Comparison of ENCODE assay signal across 9 cellular contexts in the genomic region with DNA sequence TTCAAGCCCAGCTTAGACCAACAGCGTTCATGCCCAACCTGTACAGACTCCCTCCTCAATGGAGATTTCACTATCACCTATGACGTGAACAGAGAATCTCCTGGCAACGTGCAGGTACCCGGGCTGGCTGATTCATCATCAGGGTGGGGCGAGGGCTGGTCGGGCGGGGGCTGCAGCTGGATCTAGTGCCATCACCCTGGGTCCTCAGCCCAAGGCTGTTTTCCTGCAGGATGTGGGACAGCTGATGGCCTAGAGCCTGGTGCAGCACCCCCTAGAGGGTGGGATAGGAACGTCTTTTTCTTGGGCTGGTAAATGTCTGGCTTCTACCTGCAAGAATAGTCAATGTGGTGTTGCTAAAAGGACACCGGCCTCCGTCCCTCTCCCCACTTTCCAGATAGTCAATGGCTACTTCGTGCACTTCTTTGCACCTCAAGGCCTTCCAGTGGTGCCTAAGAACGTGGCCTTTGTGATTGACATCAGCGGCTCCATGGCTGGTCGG. TPM values are rescaled to one million over a fixed set of nuclear protein-coding genes. Genes with fewer than 3 reads are reported as not detected.
DNase-seq lines count a peak whose midpoint lies in the region; ATAC-seq and TF ChIP-seq lines count a peak whose summit lies in the region.
"Had no signal": no experiment of that assay in that cellular context is flagged by ENCODE, and none has a peak within 500 bp of the region (broad histone marks: within the 10 kb centered on the region; RNA-seq: fewer than 3 reads in every experiment).

No MANE protein-coding gene starts in this region.

- H3K27ac Mint-ChIP-seq in Calu3 (ENCODE audit: unreplicated experiment): no peak overlapping the region
- H3K27ac Mint-ChIP-seq in activated naive CD8-positive, alpha-beta T cell treated with anti-CD3 and anti-CD28 coated beads, Interleukin-2, amount 50 U/mL, for 24 hours: no peak overlapping the region
- H3K27ac Mint-ChIP-seq: stimulated activated naive B cell treated with anti-CD40 and anti-IgM and Interleukin-4, amounts not matched to agents 10 μg/mL and 1 μg/mL and 100 μg/mL, for 72 hours had no signal

- TF ChIP-seq CTCF in Calu3 (IDR thresholded peaks at IDR 0.05; ENCODE audit: unreplicated experiment): peak; percentile 73
- TF ChIP-seq CTCF in lower lobe of right lung (IDR thresholded peaks at IDR 0.05): peak; percentile 32
- no peak for TF ChIP-seq CTCF in vagina (IDR thresholded peaks at IDR 0.05)

- H3K27ac ChIP-seq in lower lobe of right lung (no peak overlapping the region), vagina (no peak overlapping the region)

- CTCF ChIA-PET in Calu3 (lab: Charles Lee): interaction anchor here (0.6 kb wide), 1 partner anchor 285 kb away, joined by 4 read pairs; no protein-coding TSS in a partner anchor

- in situ Hi-C loops in HAP-1 (cut with MboI; ENCODE audit: low sequenced_read_pairs): no loop called here

- H3K4me3 ChIP-seq in HAP-1 (no peak overlapping the region), lower lobe of right lung (no peak overlapping the region), vagina (no peak overlapping the region)

- H3K36me3 ChIP-seq in HAP-1 (replicated peaks): no peaks in the 10 kb centered on the region
- H3K36me3 ChIP-seq in lower lobe of right lung: no peaks in the 10 kb centered on the region
- no peaks in the 10 kb centered on the region for H3K36me3 ChIP-seq in vagina

- no peak overlapping the region for H3K4me3 Mint-ChIP-seq in Calu3 (ENCODE audit: low read depth, unreplicated experiment)
- H3K4me3 Mint-ChIP-seq in activated naive CD8-positive, alpha-beta T cell treated with anti-CD3 and anti-CD28 coated beads, Interleukin-2, amount 50 U/mL, for 24 hours: no peak overlapping the region
- H3K4me3 Mint-ChIP-seq: stimulated activated naive B cell treated with anti-CD40 and anti-IgM and Interleukin-4, amounts not matched to agents 10 μg/mL and 1 μg/mL and 100 μg/mL, for 72 hours had no signal

- H3K4me1 ChIP-seq in HAP-1: no peaks in the 10 kb centered on the region
- no peaks in the 10 kb centered on the region for H3K4me1 ChIP-seq in lower lobe of right lung
- no peaks in the 10 kb centered on the region for H3K4me1 ChIP-seq in vagina

- H3K36me3 Mint-ChIP-seq in Calu3 (ENCODE audit: insufficient read depth, unreplicated experiment): no peaks in the 10 kb centered on the region
- no peaks in the 10 kb centered on the region for H3K36me3 Mint-ChIP-seq in activated naive CD8-positive, alpha-beta T cell treated with anti-CD3 and anti-CD28 coated beads, Interleukin-2, amount 50 U/mL, for 24 hours (ENCODE audit: low read depth)
- H3K36me3 Mint-ChIP-seq: stimulated activated naive B cell treated with anti-CD40 and anti-IgM and Interleukin-4, amounts not matched to agents 10 μg/mL and 1 μg/mL and 100 μg/mL, for 72 hours had no signal

- ATAC-seq in activated naive CD8-positive, alpha-beta T cell treated with anti-CD3 and anti-CD28 coated beads, Interleukin-2, amount 50 U/mL, for 24 hours: no peak
- peak; percentile 5 to 18 for ATAC-seq in lower lobe of right lung
- ATAC-seq in GM18870 (IDR thresholded peaks at IDR 0.05; ENCODE audit: unreplicated experiment): no peak

- no peaks in the 10 kb centered on the region for H3K27me3 ChIP-seq in HAP-1 (ENCODE audit: low read depth)
- no peaks in the 10 kb centered on the region for H3K27me3 ChIP-seq in lower lobe of right lung (ENCODE audit: low read depth)
- H3K27me3 ChIP-seq in vagina: no peaks in the 10 kb centered on the region

- no peaks in the 10 kb centered on the region for H3K9me3 Mint-ChIP-seq in Calu3 (ENCODE audit: low read depth, unreplicated experiment)
- no peaks in the 10 kb centered on the region for H3K9me3 Mint-ChIP-seq in activated naive CD8-positive, alpha-beta T cell treated with anti-CD3 and anti-CD28 coated beads, Interleukin-2, amount 50 U/mL, for 24 hours
- H3K9me3 Mint-ChIP-seq: stimulated activated naive B cell treated with anti-CD40 and anti-IgM and Interleukin-4, amounts not matched to agents 10 μg/mL and 1 μg/mL and 100 μg/mL, for 72 hours had no signal

- H3K27me3 Mint-ChIP-seq in Calu3 (ENCODE audit: unreplicated experiment): peaks cover under 1% of the 10 kb centered on the region
- no peaks in the 10 kb centered on the region for H3K27me3 Mint-ChIP-seq in activated naive CD8-positive, alpha-beta T cell treated with anti-CD3 and anti-CD28 coated beads, Interleukin-2, amount 50 U/mL, for 24 hours
- H3K27me3 Mint-ChIP-seq: stimulated activated naive B cell treated with anti-CD40 and anti-IgM and Interleukin-4, amounts not matched to agents 10 μg/mL and 1 μg/mL and 100 μg/mL, for 72 hours had no signal

- BruUV-seq in Calu3 (replicated peaks; lab: Mats Ljungman, UMichigan): no TSS peak

- H3K4me1 Mint-ChIP-seq in Calu3 (ENCODE audit: low read depth, unreplicated experiment): no peaks in the 10 kb centered on the region
- no peaks in the 10 kb centered on the region for H3K4me1 Mint-ChIP-seq in activated naive CD8-positive, alpha-beta T cell treated with anti-CD3 and anti-CD28 coated beads, Interleukin-2, amount 50 U/mL, for 24 hours
- H3K4me1 Mint-ChIP-seq: stimulated activated naive B cell treated with anti-CD40 and anti-IgM and Interleukin-4, amounts not matched to agents 10 μg/mL and 1 μg/mL and 100 μg/mL, for 72 hours had no signal

- no peaks in the 10 kb centered on the region for H3K9me3 ChIP-seq in HAP-1
- no peaks in the 10 kb centered on the region for H3K9me3 ChIP-seq in lower lobe of right lung
- H3K9me3 ChIP-seq in vagina: no peaks in the 10 kb centered on the region

- DNase-seq in Calu3: peak; percentile 60
- DNase-seq in HAP-1 (ENCODE audit: low spot score in 2 of 2): peak; percentile 6 to 56
- peak; percentile 25 for DNase-seq in activated naive CD8-positive, alpha-beta T cell treated with anti-CD3 and anti-CD28 coated beads, Interleukin-2, amount 50 U/mL, for 24 hours
- DNase-seq in lower lobe of right lung: no peak
- no peak for DNase-seq in OCI-M2 (lab: John Stamatoyannopoulos, UW; ENCODE audit: unreplicated experiment)
- no peak for DNase-seq in vagina (ENCODE audit: extremely low spot score in 2 of 2)
- DNase-seq in putamen (ENCODE audit: low spot score): no peak
- DNase-seq: stimulated activated naive B cell treated with anti-CD40 and anti-IgM and Interleukin-4, amounts not matched to agents 10 μg/mL and 1 μg/mL and 100 μg/mL, for 72 hours had no signal

- no peak for TF ChIP-seq POLR2A in vagina (IDR thresholded peaks at IDR 0.05)

- intact Hi-C loops in Calu3 (cut with micrococcal nuclease; ENCODE audit: unreplicated experiment): no loop called here
- intact Hi-C loops in lower lobe of right lung (cut with DNase I): no loop called here
- intact Hi-C loops in vagina (cut with DNase I): no loop called here

RNA-seq across cellular contexts. Expression of a gene that starts 4.4 kb away (rescaled TPM):
- not detected in 2 replicates for total RNA-seq in Calu3 (2022)
- 4.5 TPM for total RNA-seq in lower lobe of right lung
- total RNA-seq in vagina: 7.6 TPM

RNA-seq across cellular contexts. Expression of a gene that starts 21.6 kb away (rescaled TPM):
- 0.47 and 1.0 TPM in 2 replicates for total RNA-seq in Calu3 (2022)
- not detected for total RNA-seq in lower lobe of right lung
- 0.98 TPM for total RNA-seq in vagina

RNA-seq across cellular contexts. Expression of a gene that starts 28.3 kb away (rescaled TPM):
- 31.9 and 33.8 TPM in 2 replicates for total RNA-seq in Calu3 (2022)
- 25.1 TPM for total RNA-seq in lower lobe of right lung
- 53.0 TPM for total RNA-seq in vagina

RNA-seq across cellular contexts. Expression of a gene that starts 31.4 kb away (rescaled TPM):
- total RNA-seq in Calu3 (2022) (1.6 and 3.0 TPM in 2 replicates), lower lobe of right lung (23.7 TPM), vagina (5.9 TPM)

RNA-seq across cellular contexts. Expression of a gene that starts 35.8 kb away (rescaled TPM):
- total RNA-seq in Calu3 (2022): 0.66 TPM in 1 of 2 replicates, not detected in the other
- total RNA-seq in lower lobe of right lung: 7.3 TPM
- 30.2 TPM for total RNA-seq in vagina

Comparison
In these comparisons a context has a peak if more than half of its experiments do, and no peak if none do; other contexts are left out.
1. DNase-seq: peak in Calu3 (single experiment), HAP-1 (2 of 2) and activated naive CD8-positive, alpha-beta T cell treated with anti-CD3 and anti-CD28 coated beads, Interleukin-2, amount 50 U/mL, for 24 hours (single experiment); none in lower lobe of right lung (single experiment), OCI-M2 (single experiment), vagina (0 of 2) and putamen (single experiment).
2. CTCF ChIP-seq: peak in Calu3 (single experiment) and lower lobe of right lung (single experiment); none in vagina (0 of 3).
3. ATAC-seq: peak in lower lobe of right lung (2 of 2); none in activated naive CD8-positive, alpha-beta T cell treated with anti-CD3 and anti-CD28 coated beads, Interleukin-2, amount 50 U/mL, for 24 hours (single experiment) and GM18870 (single experiment).